19 cellular contexts compared by ENCODE assay signal in genomic region chr2:58930541-58930940, GRCh38.
A peak's percentile ranks its signal among the peaks of the same experiment; 100 is the strongest.
DNase-seq lines count a peak whose midpoint lies in the region; ATAC-seq and TF ChIP-seq lines count a peak whose summit lies in the region.
"Had no signal": no experiment of that assay in that cellular context is flagged by ENCODE, and none has a peak within 500 bp of the region (broad histone marks: within the 10 kb centered on the region; RNA-seq: fewer than 3 reads in every experiment).

No MANE protein-coding gene starts in this region.

- no peaks in the 10 kb centered on the region; the same call in 1 of the 2 replicates for H3K9me2 ChIP-seq in GM23338 (ENCODE audit: insufficient read depth)

- H4K20me1 ChIP-seq in GM23338 (replicated peaks; ENCODE audit: insufficient read depth): no peaks in the 10 kb centered on the region

- in situ Hi-C loops in astrocyte of the cerebellum (cut with HindIII; ENCODE audit: low sequenced_read_pairs): no loop called here

- peaks cover 41% of the 10 kb centered on the region for H3K4me1 Mint-ChIP-seq in GM23338
- no peaks in the 10 kb centered on the region for H3K4me1 Mint-ChIP-seq in progenitor cell of endocrine pancreas (ENCODE audit: low read depth)
- H3K4me1 Mint-ChIP-seq: CD4-positive, CD25-positive, alpha-beta regulatory T cell had no signal

- H3K36me3 ChIP-seq in GM23338 (ENCODE audit: insufficient read depth): no peaks in the 10 kb centered on the region
- H3K36me3 ChIP-seq: BE2C had no signal

- H2AFZ ChIP-seq in GM23338: no peak overlapping the region

- peak overlapping the region; percentile 8; the same call in 1 of the 2 replicates for H3K27ac Mint-ChIP-seq in GM23338
- no peak overlapping the region for H3K27ac Mint-ChIP-seq in progenitor cell of endocrine pancreas
- H3K27ac Mint-ChIP-seq: CD4-positive, CD25-positive, alpha-beta regulatory T cell had no signal

- H3K4me3 ChIP-seq in GM23338 (no peak overlapping the region), astrocyte of the cerebellum (ENCODE audit: low read depth, low read length) (no peak overlapping the region)
- H3K4me3 ChIP-seq: A549 had no signal

- no peak overlapping the region for H3K27ac ChIP-seq in GM23338 (ENCODE audit: low read depth)
- H3K27ac ChIP-seq: A549 had no signal

- no peaks in the 10 kb centered on the region for H3F3A ChIP-seq in GM23338 (replicated peaks; ENCODE audit: low read depth)

- ATAC-seq in GM23338: no peak; the same call in 2 of the 3 replicates
- ATAC-seq in omental fat pad (ENCODE audit: low FRiP score): no peak
- no peak for ATAC-seq in GM18502 (IDR thresholded peaks at IDR 0.05; ENCODE audit: poor library complexity, unreplicated experiment)
- ATAC-seq: A549 had no signal

- H3K27me3 Mint-ChIP-seq in GM23338 (ENCODE audit: insufficient read depth, low read depth, poor library complexity) (no peaks in the 10 kb centered on the region), progenitor cell of endocrine pancreas (no peaks in the 10 kb centered on the region)
- H3K27me3 Mint-ChIP-seq: CD4-positive, CD25-positive, alpha-beta regulatory T cell had no signal

- H3K9me3 Mint-ChIP-seq in GM23338: no peaks in the 10 kb centered on the region
- H3K9me3 Mint-ChIP-seq in progenitor cell of endocrine pancreas (ENCODE audit: low read depth): no peaks in the 10 kb centered on the region

- peaks cover 44% of the 10 kb centered on the region for H3K4me1 ChIP-seq in GM23338 (ENCODE audit: insufficient read depth)
- H3K4me1 ChIP-seq: A549, BE2C had no signal

- no peak overlapping the region for H3K4me2 ChIP-seq in GM23338
- H3K4me2 ChIP-seq: A549 had no signal

- no peaks in the 10 kb centered on the region for H3K79me2 ChIP-seq in GM23338 (replicated peaks; ENCODE audit: insufficient read depth)

- H3K27me3 ChIP-seq in GM23338 (ENCODE audit: insufficient read depth): no peaks in the 10 kb centered on the region
- H3K27me3 ChIP-seq: BE2C had no signal

- H3K4me3 Mint-ChIP-seq in GM23338 (no peak overlapping the region), progenitor cell of endocrine pancreas (ENCODE audit: low read depth) (no peak overlapping the region)
- H3K4me3 Mint-ChIP-seq: CD4-positive, CD25-positive, alpha-beta regulatory T cell had no signal

- DNase-seq in GM23338 (ENCODE audit: low spot score) (no peak), astrocyte of the cerebellum (ENCODE audit: low read depth) (peak; percentile 57), fibroblast of gingiva (ENCODE audit: low read depth) (peak; percentile 40), pons (ENCODE audit: low spot score) (peak; percentile 14), omental fat pad (ENCODE audit: low spot score) (no peak), progenitor cell of endocrine pancreas (ENCODE audit: low spot score, unreplicated experiment) (no peak), midbrain (lab: John Stamatoyannopoulos, UW) (no peak)
- DNase-seq: BE2C; CD4-positive, CD25-positive, alpha-beta regulatory T cell; Karpas-422; NCI-H1694; NCI-H2081; NCI-H2171; NCI-H345; NCI-H524 treated with DMSO at 0.1 percent for 48 hours; NCI-H82; OCI-M1 had no signal

- H3K36me3 Mint-ChIP-seq in GM23338 (ENCODE audit: low read depth) (no peaks in the 10 kb centered on the region), progenitor cell of endocrine pancreas (ENCODE audit: insufficient read depth) (no peaks in the 10 kb centered on the region)
- H3K36me3 Mint-ChIP-seq: CD4-positive, CD25-positive, alpha-beta regulatory T cell had no signal

- no peak for TF ChIP-seq CTCF in GM23338 (conservative IDR thresholded peaks at IDR 0.05; ENCODE audit: low read depth in 2 of 2)
- TF ChIP-seq CTCF in astrocyte of the cerebellum (IDR thresholded peaks at IDR 0.05; ENCODE audit: low read depth, low read length, missing control alignments): no peak
- no peak for TF ChIP-seq CTCF in omental fat pad (IDR thresholded peaks at IDR 0.05)
- TF ChIP-seq CTCF in progenitor cell of endocrine pancreas (IDR thresholded peaks at IDR 0.05; ENCODE audit: unreplicated experiment): no peak

TF ChIP-seq in GM23338, 12 proteins besides CTCF, POLR2A, EP300 and RAD21 (continues in another document):
- TF ChIP-seq ZNF462 (CRISPR knock-in tag; IDR thresholded peaks at IDR 0.05) (no peak), ZNF114 (CRISPR knock-in tag; IDR thresholded peaks at IDR 0.05) (no peak), POLR2AphosphoS5 (IDR thresholded peaks at IDR 0.05; ENCODE audit: low read depth) (no peak), NANOG (IDR thresholded peaks at IDR 0.05; ENCODE audit: borderline replicate concordance) (no peak), ZNF331 (CRISPR knock-in tag; IDR thresholded peaks at IDR 0.05; ENCODE audit: low read depth) (no peak), REST (IDR thresholded peaks at IDR 0.05; ENCODE audit: unreplicated experiment) (no peak)

Comparison
In these comparisons a context has a peak if more than half of its experiments do, and no peak if none do; other contexts are left out.
1. DNase-seq: peak in astrocyte of the cerebellum (single experiment), fibroblast of gingiva (single experiment) and pons (single experiment); none in GM23338 (single experiment), omental fat pad (single experiment), progenitor cell of endocrine pancreas (single experiment) and midbrain (single experiment).